ENCODE assay signal across 12 cellular contexts in genomic region chr13:108962652-108963051, GRCh38.
"Had no signal": no experiment of that assay in that cellular context is flagged by ENCODE, and none has a peak within 500 bp of the region (broad histone marks: within the 10 kb centered on the region; RNA-seq: fewer than 3 reads in every experiment).

No MANE protein-coding gene starts in this region.

- DNase-seq: activated CD4-positive, alpha-beta T cell treated with anti-CD3 and anti-CD28 coated beads for 4 hours; activated CD8-positive, alpha-beta memory T cell treated with anti-CD3 and anti-CD28 coated beads, Interleukin-2, amount 50 U/mL, for 48 hours; activated CD8-positive, alpha-beta T cell treated with anti-CD3 and anti-CD28 coated beads for 36 hours; activated naive CD8-positive, alpha-beta T cell treated with anti-CD3 and anti-CD28 coated beads, Interleukin-2, amount 10 ng/mL, durations not matched to agents 7 days and 5 days; heart left ventricle; left lung; sigmoid colon; stimulated activated CD4-positive, alpha-beta T cell treated with anti-CD3 and anti-CD28 coated beads, Interleukin-12 subunit alpha, Interleukin-12 subunit beta, amount 100 ng/mL, for 4 hours; stimulated activated naive CD4-positive, alpha-beta T cell treated with Interleukin-2 at 50 U/mL for 16 hours had no signal

- H3K27me3 ChIP-seq: ascending aorta, cardiac muscle cell, heart left ventricle, left lung, sigmoid colon, suprapubic skin had no signal

- H3K27ac ChIP-seq: ascending aorta, cardiac muscle cell, heart left ventricle, left lung, sigmoid colon, suprapubic skin had no signal

- H3K4me1 ChIP-seq: left lung had no signal

- H3K9me3 ChIP-seq: ascending aorta, heart left ventricle, left lung, sigmoid colon, suprapubic skin had no signal

- H3K36me3 ChIP-seq: ascending aorta, cardiac muscle cell, heart left ventricle, left lung, sigmoid colon, suprapubic skin had no signal

- H3K4me3 ChIP-seq: ascending aorta, cardiac muscle cell, heart left ventricle, left lung, sigmoid colon, suprapubic skin had no signal

- ATAC-seq: activated CD8-positive, alpha-beta T cell treated with anti-CD3 and anti-CD28 coated beads for 36 hours; heart left ventricle; left lung had no signal
